In the genomic region with DNA sequence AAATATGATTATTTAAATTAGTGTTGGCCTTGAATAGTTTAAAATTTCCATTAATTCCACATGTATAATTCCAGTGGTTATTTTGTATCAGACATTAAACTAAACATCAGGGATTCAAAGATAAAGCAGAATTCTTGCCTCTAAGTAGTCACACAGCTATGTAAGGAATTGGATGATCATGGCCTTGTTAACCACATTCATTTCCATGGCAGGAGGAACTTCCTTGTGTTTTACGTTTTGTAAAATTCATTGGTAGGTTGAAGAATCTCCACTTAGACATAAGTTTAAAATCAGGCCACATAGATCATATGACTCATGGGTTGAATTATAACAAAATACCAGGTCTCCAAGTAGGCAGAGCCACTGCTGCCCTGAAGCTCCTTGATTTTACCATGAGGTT, we compare ENCODE assay signal across 32 cellular contexts.
A peak's percentile ranks its signal among the peaks of the same experiment; 100 is the strongest.
DNase-seq lines count a peak whose midpoint lies in the region; ATAC-seq, FAIRE-seq and TF ChIP-seq lines count a peak whose summit lies in the region.
"Had no signal": no experiment of that assay in that cellular context is flagged by ENCODE, and none has a peak within 500 bp of the region (broad histone marks: within the 10 kb centered on the region; RNA-seq: fewer than 3 reads in every experiment).

No MANE protein-coding gene starts in this region.

- H3K9me3 Mint-ChIP-seq in astrocyte (ENCODE audit: unreplicated experiment) = no peaks in the 10 kb centered on the region
- H3K9me3 Mint-ChIP-seq in CD8-positive, alpha-beta T cell = peaks cover 5% of the 10 kb centered on the region
- H3K9me3 Mint-ChIP-seq: GM23338 had no signal

- TF ChIP-seq CTCF in AG09309 (IDR thresholded peaks at IDR 0.05; ENCODE audit: control insufficient read depth, insufficient read depth, low read depth, low read length, missing control alignments) (no peak), astrocyte (IDR thresholded peaks at IDR 0.05; ENCODE audit: insufficient read depth, low read depth, low read length) (no peak), fibroblast of pulmonary artery (IDR thresholded peaks at IDR 0.05; ENCODE audit: low read length, missing control alignments) (no peak)
- TF ChIP-seq CTCF in CD8-positive, alpha-beta T cell (IDR thresholded peaks at IDR 0.05) = no peak

- H3K27me3 ChIP-seq in astrocyte (ENCODE audit: insufficient read depth, low read length) = no peaks in the 10 kb centered on the region
- no peaks in the 10 kb centered on the region for H3K27me3 ChIP-seq in CD8-positive, alpha-beta T cell (ENCODE audit: insufficient read depth, low read length)
- H3K27me3 ChIP-seq: body of pancreas, colonic mucosa, tibial artery had no signal

- no peaks in the 10 kb centered on the region for H3K36me3 ChIP-seq in astrocyte (ENCODE audit: insufficient read depth, low read length)
- no peaks in the 10 kb centered on the region for H3K36me3 ChIP-seq in CD8-positive, alpha-beta T cell (ENCODE audit: insufficient read depth, low read length)
- H3K36me3 ChIP-seq: colonic mucosa, tibial artery had no signal

- FAIRE-seq in astrocyte (lab: Jason Lieb, UNC) = no peak
- FAIRE-seq: GM12892 had no signal

- peaks cover 10% of the 10 kb centered on the region for H3K4me1 ChIP-seq in astrocyte (ENCODE audit: insufficient read depth, low read length)
- H3K4me1 ChIP-seq in CD8-positive, alpha-beta T cell (ENCODE audit: insufficient read depth, low read length) = no peaks in the 10 kb centered on the region
- H3K4me1 ChIP-seq: colonic mucosa had no signal

- H4K20me1 ChIP-seq in astrocyte (ENCODE audit: insufficient read depth, low read length) = no peaks in the 10 kb centered on the region

- H3K79me2 ChIP-seq in astrocyte (ENCODE audit: insufficient read depth, low read length) = no peaks in the 10 kb centered on the region

- CTCF ChIA-PET in CD8-positive, alpha-beta T cell (lab: Charles Lee) = no interaction called here

- H3K9ac ChIP-seq in astrocyte (ENCODE audit: low read length) = peak overlapping the region; percentile 43

- H3K27ac Mint-ChIP-seq in astrocyte (ENCODE audit: unreplicated experiment) = peak overlapping the region; percentile 94
- H3K27ac Mint-ChIP-seq in CD8-positive, alpha-beta T cell = no peak overlapping the region
- H3K27ac Mint-ChIP-seq: activated naive CD8-positive, alpha-beta T cell treated with anti-CD3 and anti-CD28 coated beads, Interleukin-2, amount 10 ng/mL, durations not matched to agents 7 days and 5 days; CD4-positive, CD25-positive, alpha-beta regulatory T cell; effector memory CD8-positive, alpha-beta T cell; GM23338; naive thymus-derived CD8-positive, alpha-beta T cell had no signal

- H3K36me3 Mint-ChIP-seq in astrocyte (ENCODE audit: low read depth, unreplicated experiment) = peaks cover 3% of the 10 kb centered on the region
- H3K36me3 Mint-ChIP-seq in CD8-positive, alpha-beta T cell = no peaks in the 10 kb centered on the region
- H3K36me3 Mint-ChIP-seq: activated naive CD8-positive, alpha-beta T cell treated with anti-CD3 and anti-CD28 coated beads, Interleukin-2, amount 10 ng/mL, durations not matched to agents 7 days and 5 days; CD4-positive, CD25-positive, alpha-beta regulatory T cell; naive thymus-derived CD8-positive, alpha-beta T cell had no signal

- H3K4me3 Mint-ChIP-seq in astrocyte (ENCODE audit: unreplicated experiment) = no peak overlapping the region
- H3K4me3 Mint-ChIP-seq in CD8-positive, alpha-beta T cell = no peak overlapping the region
- H3K4me3 Mint-ChIP-seq: activated naive CD8-positive, alpha-beta T cell treated with anti-CD3 and anti-CD28 coated beads, Interleukin-2, amount 10 ng/mL, durations not matched to agents 7 days and 5 days; CD4-positive, CD25-positive, alpha-beta regulatory T cell; effector memory CD8-positive, alpha-beta T cell; GM23338; naive thymus-derived CD8-positive, alpha-beta T cell had no signal

- peaks cover 22% of the 10 kb centered on the region for H3K4me1 Mint-ChIP-seq in astrocyte (ENCODE audit: low read depth, unreplicated experiment)
- H3K4me1 Mint-ChIP-seq in CD8-positive, alpha-beta T cell (ENCODE audit: low read depth) = no peaks in the 10 kb centered on the region
- H3K4me1 Mint-ChIP-seq: activated naive CD8-positive, alpha-beta T cell treated with anti-CD3 and anti-CD28 coated beads, Interleukin-2, amount 10 ng/mL, durations not matched to agents 7 days and 5 days; CD4-positive, CD25-positive, alpha-beta regulatory T cell; naive thymus-derived CD8-positive, alpha-beta T cell had no signal

- ATAC-seq in GM18517 (IDR thresholded peaks at IDR 0.05; ENCODE audit: unreplicated experiment) = no peak
- no peak for ATAC-seq in CD8-positive, alpha-beta T cell
- ATAC-seq: effector memory CD8-positive, alpha-beta T cell; esophagus mucosa; GM23338; left ventricle myocardium superior; naive thymus-derived CD8-positive, alpha-beta T cell had no signal

- H2AFZ ChIP-seq in astrocyte (ENCODE audit: low read depth, low read length) = no peak overlapping the region
- H2AFZ ChIP-seq: GM23338, PC-9 had no signal

- no peaks in the 10 kb centered on the region for H3K9me3 ChIP-seq in astrocyte (ENCODE audit: insufficient read depth, low read depth, low read length)
- no peaks in the 10 kb centered on the region for H3K9me3 ChIP-seq in CD8-positive, alpha-beta T cell (ENCODE audit: low read length)
- H3K9me3 ChIP-seq: body of pancreas, colonic mucosa, tibial artery had no signal

- no peaks in the 10 kb centered on the region for H3K27me3 Mint-ChIP-seq in astrocyte (ENCODE audit: low read depth, unreplicated experiment)
- H3K27me3 Mint-ChIP-seq in CD8-positive, alpha-beta T cell (ENCODE audit: low read depth) = no peaks in the 10 kb centered on the region
- H3K27me3 Mint-ChIP-seq: activated naive CD8-positive, alpha-beta T cell treated with anti-CD3 and anti-CD28 coated beads, Interleukin-2, amount 10 ng/mL, durations not matched to agents 7 days and 5 days; CD4-positive, CD25-positive, alpha-beta regulatory T cell; effector memory CD8-positive, alpha-beta T cell; naive thymus-derived CD8-positive, alpha-beta T cell had no signal

- DNase-seq in AG09309 (ENCODE audit: low read depth) (peak; percentile 13), astrocyte (ENCODE audit: low read depth) (peak; percentile 95), fibroblast of pulmonary artery (ENCODE audit: low read depth) (peak; percentile 43), renal cortical epithelial cell (ENCODE audit: low read depth) (peak; percentile 91), HCEC 1CT (no peak), SK-N-DZ (ENCODE audit: low spot score) (no peak)
- no peak for DNase-seq in CD8-positive, alpha-beta T cell
- DNase-seq: activated CD4-positive, alpha-beta T cell treated with anti-CD3 and anti-CD28 coated beads for 4 hours; activated effector memory CD4-positive, alpha-beta T cell treated with anti-CD3 and anti-CD28 coated beads, Interleukin-2, amount 50 U/mL, for 16 hours; activated naive CD8-positive, alpha-beta T cell treated with anti-CD3 and anti-CD28 coated beads, Interleukin-2, amount 10 ng/mL, durations not matched to agents 7 days and 5 days; CD4-positive, CD25-positive, alpha-beta regulatory T cell; colonic mucosa; DMS 273 treated with DMSO at 0.1 percent for 48 hours; effector memory CD8-positive, alpha-beta T cell; left ventricle myocardium superior; naive thymus-derived CD8-positive, alpha-beta T cell; NCI-H1105 treated with DMSO at 0.1 percent for 48 hours; NCI-H1930; NCI-H526 treated with DMSO at 0.1 percent for 48 hours; occipital lobe; PC-9; Right ventricle myocardium superior; stimulated activated CD4-positive, alpha-beta T cell treated with anti-CD3 and anti-CD28 coated beads, Interleukin-1b, Interleukin-23, amount 100 ng/mL, for 48 hours; stimulated activated CD8-positive, alpha-beta memory T cell treated with anti-CD3 and anti-CD28 coated beads, Interleukin-4, amount 100 ng/mL, for 48 hours; tibial artery had no signal

- peak overlapping the region; percentile 73 for H3K27ac ChIP-seq in astrocyte (ENCODE audit: low read depth, low read length)
- H3K27ac ChIP-seq in CD8-positive, alpha-beta T cell (ENCODE audit: low read depth, low read length) = no peak overlapping the region
- H3K27ac ChIP-seq: colonic mucosa, PC-9, tibial artery, VCaP had no signal

- H3K4me3 ChIP-seq in AG09309 (ENCODE audit: control insufficient read depth, low read depth, low read length) (no peak overlapping the region), astrocyte (ENCODE audit: insufficient read depth, low read depth, low read length) (no peak overlapping the region), fibroblast of pulmonary artery (replicated peaks; ENCODE audit: low read depth, low read length) (no peak overlapping the region)
- no peak overlapping the region for H3K4me3 ChIP-seq in CD8-positive, alpha-beta T cell (ENCODE audit: low read depth, low read length)
- H3K4me3 ChIP-seq: body of pancreas, colonic mucosa, GM23338, PC-9, skin epidermis, tibial artery had no signal

- POLR2A ChIA-PET in CD8-positive, alpha-beta T cell (lab: Charles Lee) = no interaction called here

- intact Hi-C loops in CD8-positive, alpha-beta T cell (cut with DNase I, micrococcal nuclease) = no loop called here

- peak overlapping the region; percentile 61 for H3K4me2 ChIP-seq in astrocyte (ENCODE audit: low read length)
- H3K4me2 ChIP-seq: GM23338, PC-9 had no signal

Comparison
In these comparisons a context has a peak if more than half of its experiments do, and no peak if none do; other contexts are left out.
1. DNase-seq: peak in AG09309 (single experiment), astrocyte (single experiment), fibroblast of pulmonary artery (single experiment) and renal cortical epithelial cell (single experiment); none in HCEC 1CT (single experiment), SK-N-DZ (single experiment) and CD8-positive, alpha-beta T cell (0 of 7).